ENCODE assay signal across 34 cellular contexts in the genomic region with DNA sequence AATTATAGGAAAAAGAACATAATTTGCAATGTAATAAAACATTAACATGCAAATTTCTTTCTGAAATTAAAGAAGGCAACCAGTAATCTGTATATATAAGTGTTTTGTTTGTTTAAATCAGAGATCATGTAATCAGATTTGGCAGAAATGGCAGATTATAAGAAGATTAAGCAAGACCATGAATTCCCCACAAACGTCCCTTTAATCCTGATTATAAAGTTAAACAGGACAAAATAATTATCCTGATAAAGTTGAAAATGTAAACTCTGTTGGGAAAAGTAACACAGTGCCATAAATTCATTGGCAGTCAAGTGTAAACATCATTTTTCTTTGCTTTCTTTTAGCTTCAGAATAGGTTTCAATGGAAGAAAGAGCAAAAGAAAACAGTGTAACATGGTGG.
"Had no signal": no experiment of that assay in that cellular context is flagged by ENCODE, and none has a peak within 500 bp of the region (broad histone marks: within the 10 kb centered on the region; RNA-seq: fewer than 3 reads in every experiment).

No MANE protein-coding gene starts in this region.

- H3K27ac ChIP-seq: adrenal gland, body of pancreas, brain microvascular endothelial cell, breast epithelium, VCaP had no signal

- ATAC-seq: activated CD8-positive, alpha-beta T cell treated with anti-CD3 and anti-CD28 coated beads for 36 hours; activated naive CD4-positive, alpha-beta T cell treated with anti-CD3 and anti-CD28 coated beads, Interleukin-2, amount 50 U/mL, for 72 hours; activated T-cell treated with anti-CD3 and anti-CD28 coated beads, Interleukin-2, amount 50 U/mL, for 4 hours; activated T-cell treated with anti-CD3 and anti-CD28 coated beads, Interleukin-2, amount 50 U/mL, for 72 hours; activated T-helper 17 cell treated with anti-CD3 and anti-CD28 coated beads, Interleukin-2, amount 50 U/mL, for 72 hours; body of pancreas had no signal

- H3K27me3 ChIP-seq: adrenal gland, body of pancreas, brain microvascular endothelial cell, breast epithelium had no signal

- FAIRE-seq: astrocyte, TTC549 had no signal

- H3K36me3 ChIP-seq: adrenal gland, brain microvascular endothelial cell, breast epithelium had no signal

- H3K4me3 ChIP-seq: adrenal gland, body of pancreas, breast epithelium had no signal

- H3K9me3 ChIP-seq: adrenal gland, body of pancreas, breast epithelium had no signal

- H3K4me1 ChIP-seq: adrenal gland, body of pancreas, breast epithelium had no signal

- DNase-seq: activated B cell treated with CpG ODN at 0.5 μM for 24 hours; activated CD4-positive, alpha-beta memory T cell treated with anti-CD3 and anti-CD28 coated beads for 36 hours; activated CD4-positive, alpha-beta T cell treated with anti-CD3 and anti-CD28 coated beads for 4 hours; activated CD4-positive, alpha-beta T cell treated with anti-CD3 and anti-CD28 coated beads, Interleukin-2, amount 10 ng/mL, durations not matched to agents 24 days and 14 days; activated CD4-positive, alpha-beta T cell treated with anti-CD3 and anti-CD28 coated beads, Interleukin-2, amount 50 U/mL, for 1 hour; activated CD4-positive, alpha-beta T cell treated with anti-CD3 and anti-CD28 coated beads, Interleukin-2, amount 50 U/mL, for 4 hours; activated CD4-positive, CD25-positive, alpha-beta regulatory T cell treated with anti-CD3 and anti-CD28 coated beads, Interleukin-2, amount 50 U/mL, for 72 hours; activated CD8-positive, alpha-beta memory T cell treated with anti-CD3 and anti-CD28 coated beads, Interleukin-2, amount 50 U/mL, for 4 hours; activated CD8-positive, alpha-beta T cell treated with anti-CD3 and anti-CD28 coated beads for 36 hours; activated effector memory CD4-positive, alpha-beta T cell treated with anti-CD3 and anti-CD28 coated beads, Interleukin-2, amount 50 U/mL, for 16 hours; activated gamma-delta T cell treated with Interleukin-2 at 50 U/mL for 16 hours; activated naive CD4-positive, alpha-beta T cell; activated naive CD4-positive, alpha-beta T cell treated with anti-CD3 and anti-CD28 coated beads for 36 hours; activated naive CD4-positive, alpha-beta T cell treated with anti-CD3 and anti-CD28 coated beads, Interleukin-2, amount 50 U/mL, for 16 hours; activated naive CD8-positive, alpha-beta T cell treated with anti-CD3 and anti-CD28 coated beads for 36 hours; activated T-cell treated with anti-CD3 and anti-CD28 coated beads for 4 hours; activated T-cell treated with anti-CD3 and anti-CD28 coated beads, Interleukin-2, amount 50 U/mL, for 1 hour; activated T-cell treated with anti-CD3 and anti-CD28 coated beads, Interleukin-2, amount 50 U/mL, for 4 hours; activated T-cell treated with anti-CD3 and anti-CD28 coated beads, Interleukin-2, amount 50 U/mL, for 72 hours; adrenal gland; amniotic stem cell; aorta; body of pancreas; brain microvascular endothelial cell; central memory CD4-positive, alpha-beta T cell; T-helper 1 cell; T-helper 2 cell; T-helper 9 cell had no signal
